In the genomic region with DNA sequence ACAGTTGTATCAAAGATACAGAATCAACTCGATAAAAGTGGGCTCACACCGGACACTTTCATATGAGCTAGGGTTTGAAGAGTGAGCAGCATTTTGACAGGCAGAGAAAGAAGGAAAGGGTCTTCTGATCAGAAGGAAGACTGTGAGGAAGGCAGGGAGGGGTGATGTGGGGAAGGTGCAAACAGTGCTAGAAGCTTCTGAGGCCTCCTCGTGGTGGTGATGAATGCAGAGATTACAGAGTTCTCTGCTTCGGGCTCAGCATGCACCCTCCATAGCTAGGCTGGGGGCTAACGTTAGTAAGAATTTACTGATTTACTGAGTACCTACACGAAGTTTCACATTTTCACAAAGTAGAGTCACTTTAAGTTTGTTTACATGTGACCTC, we compare ENCODE assay signal across 8 cellular contexts. TPM values are rescaled to one million over a fixed set of nuclear protein-coding genes. Genes with fewer than 3 reads are reported as not detected.
DNase-seq lines count a peak whose midpoint lies in the region; ATAC-seq, FAIRE-seq and TF ChIP-seq lines count a peak whose summit lies in the region.
"Not testable (repeated sequence)": the region's sequence is repeated elsewhere in the genome, so short reads cannot be mapped to it uniquely, and the experiment has no call there.

No MANE protein-coding gene starts in this region.

- H3K14ac ChIP-seq in trophoblast cell (ENCODE audit: low read length) = not testable (repeated sequence)

- not testable (repeated sequence) for H2BK5ac ChIP-seq in trophoblast cell (ENCODE audit: low read depth, low read length, poor library complexity)

- TF ChIP-seq POLR2A in A549 (IDR thresholded peaks at IDR 0.05; ENCODE audit: low read length) = not testable (repeated sequence)

- not testable (repeated sequence) for H4K12ac ChIP-seq in trophoblast cell (ENCODE audit: low read depth, low read length)

- H4K20me1 ChIP-seq in KMS-11 (ENCODE audit: insufficient read depth) = not testable (repeated sequence)

- H2BK12ac ChIP-seq in trophoblast cell (ENCODE audit: low read length) = not testable (repeated sequence)

- CTCF ChIA-PET in A549 (lab: Yijun Ruan, JAX) = interaction anchor here (0.9 to 1.8 kb wide), 3 partner anchors 26 to 88 kb away, joined by 3 to 11 read pairs (median 5); partner anchors contain the start of gene LRRC14B

- peak overlapping the region; percentile 90 for H3K4me2 ChIP-seq in A549
- peak overlapping the region; percentile 82 for H3K4me2 ChIP-seq in KMS-11
- peak overlapping the region; percentile 78 for H3K4me2 ChIP-seq in trophoblast cell (ENCODE audit: low read length)

- not testable (repeated sequence) for TF ChIP-seq RAD21 in A549 (conservative IDR thresholded peaks at IDR 0.05 in 1 of 2, IDR thresholded peaks at IDR 0.05 in 1 of 2)

- H3K18ac ChIP-seq in trophoblast cell (ENCODE audit: low read length) = not testable (repeated sequence)

- not testable (repeated sequence) for H3K4ac ChIP-seq in trophoblast cell (ENCODE audit: low read depth, low read length)

- not testable (repeated sequence) for H3K27me3 ChIP-seq in KMS-11 (ENCODE audit: insufficient read depth, low read depth); trophoblast cell (ENCODE audit: insufficient read depth, low read length)

- 6% methylated on average over 6 of the region's 6 CpGs for WGBS in A549 (ENCODE audit: missing lambda C conversion rate)
- no CpG with 5 or more reads among the region's 6 CpGs for WGBS in trophoblast cell (ENCODE audit: extremely low coverage, insufficient coverage, insufficient read length)

- H3K27ac ChIP-seq in A549 = peak overlapping the region; percentile 85 to 97
- peak overlapping the region; percentile 39 for H3K27ac ChIP-seq in KMS-11
- not testable (repeated sequence) for H3K27ac ChIP-seq in trophoblast cell (ENCODE audit: low read depth, low read length)

- DNase-seq in A549 (ENCODE audit: low read depth in 1 of 2, low spot score in 1 of 2) (peak in 1 of 2 experiments; percentile 22), choroid plexus epithelial cell (ENCODE audit: low read depth) (peak; percentile 57)
- DNase-seq in trophoblast cell = not testable (repeated sequence)

- not testable (repeated sequence) for FAIRE-seq in A549 (lab: Jason Lieb, UNC)

- not testable (repeated sequence) for H3K79me1 ChIP-seq in trophoblast cell (ENCODE audit: low read length)

- not testable (repeated sequence) for H2BK120ac ChIP-seq in trophoblast cell (ENCODE audit: insufficient read depth, low read length, poor library complexity)

- H2AFZ ChIP-seq in KMS-11 (ENCODE audit: low read depth) = peak overlapping the region; percentile 55
- not testable (repeated sequence) for H2AFZ ChIP-seq in trophoblast cell (ENCODE audit: insufficient read depth, low read length, poor library complexity)

- H3K79me2 ChIP-seq in KMS-11 (ENCODE audit: insufficient read depth, low read depth) (peaks cover 82% of the 10 kb centered on the region), trophoblast cell (ENCODE audit: control insufficient read depth, insufficient read depth, low read length, poor library complexity) (peaks cover 15% of the 10 kb centered on the region)

- H3K23ac ChIP-seq in trophoblast cell (ENCODE audit: low read length) = not testable (repeated sequence)

- peak; percentile 43 to 70; a peak in 5 of 6 replicates for ATAC-seq in A549
- ATAC-seq in GM18868 (IDR thresholded peaks at IDR 0.05; ENCODE audit: unreplicated experiment) = peak; percentile 31
- peak; percentile 18 for ATAC-seq in HG02610 (IDR thresholded peaks at IDR 0.05; ENCODE audit: unreplicated experiment)

- POLR2A ChIA-PET in A549 (lab: Yijun Ruan, JAX) = interaction anchor here (1.3 to 2.4 kb wide), 2 partner anchors 29 to 54 kb away, joined by 6 to 11 read pairs; partner anchors contain the start of gene PDCD6

- H3K4me3 ChIP-seq in A549 (peak overlapping the region; percentile 99), WI38 (ENCODE audit: low read depth, low read length) (peak overlapping the region; percentile 93), choroid plexus epithelial cell (ENCODE audit: low read depth, low read length) (peak overlapping the region; percentile 90), iPS-18c (ENCODE audit: insufficient read depth, low read depth, low read length) (peak overlapping the region; percentile 85), trophoblast cell (ENCODE audit: low read depth, low read length) (peak overlapping the region; percentile 80)
- not testable (repeated sequence) for H3K4me3 ChIP-seq in KMS-11 (IDR thresholded peaks at IDR 0.05; ENCODE audit: insufficient read depth, low read depth, low read length)

- H4K91ac ChIP-seq in trophoblast cell (ENCODE audit: low read depth, low read length) = not testable (repeated sequence)

- H2AK5ac ChIP-seq in trophoblast cell (ENCODE audit: low read length) = not testable (repeated sequence)

- not testable (repeated sequence) for H3K9me3 ChIP-seq in A549; iPS-18c (ENCODE audit: control insufficient read depth, insufficient read depth, low read length); trophoblast cell (ENCODE audit: insufficient read depth, low read depth, low read length)

- H3K4me1 ChIP-seq in A549 = peaks cover 20% of the 10 kb centered on the region
- peaks cover 16% of the 10 kb centered on the region for H3K4me1 ChIP-seq in KMS-11 (ENCODE audit: low read depth, poor library complexity, severe bottlenecking)
- not testable (repeated sequence) for H3K4me1 ChIP-seq in trophoblast cell (ENCODE audit: control insufficient read depth in 1 of 2, insufficient read depth in 2 of 2, low read length in 2 of 2)

- H3K9ac ChIP-seq in KMS-11 = peak overlapping the region; percentile 85
- not testable (repeated sequence) for H3K9ac ChIP-seq in trophoblast cell (ENCODE audit: low read length)

- not testable (repeated sequence) for H3K36me3 ChIP-seq in KMS-11 (ENCODE audit: insufficient read depth); trophoblast cell (ENCODE audit: control insufficient read depth in 1 of 2, insufficient read depth in 2 of 2, low read length in 2 of 2)

- H4K8ac ChIP-seq in trophoblast cell (ENCODE audit: low read depth, low read length) = not testable (repeated sequence)

- TF ChIP-seq CTCF in A549 (IDR thresholded peaks at IDR 0.05); KMS-11 (conservative IDR thresholded peaks at IDR 0.05; ENCODE audit: low read depth, low read length); WI38 (IDR thresholded peaks at IDR 0.05; ENCODE audit: low read depth, low read length); choroid plexus epithelial cell (conservative IDR thresholded peaks at IDR 0.05; ENCODE audit: low read depth, low read length): not testable (repeated sequence)

- not testable (repeated sequence) for TF ChIP-seq EP300 in A549 (IDR thresholded peaks at IDR 0.05)

RNA-seq across cellular contexts. Expression of gene CCDC127, which starts 0.5 kb away (rescaled TPM):
- polyA plus RNA-seq in A549 (2011; rRNA removed) (5.1 and 5.2 TPM in 2 replicates), A549 (2017; fragmentation: RNase III; extraction: RNeasy Plus Mini Kit Qiagen cat#74134 plus additional on column Dnase treatment) (5.6 to 6.2 TPM (median 6.2 TPM) in 3 replicates)
- polyA plus RNA-seq in A549 (2012; cell fraction: cytosol; rRNA removed) = 3.1 and 3.2 TPM in 2 replicates
- 2.8 and 3.6 TPM in 2 replicates for polyA plus RNA-seq in A549 (2012; cell fraction: nucleus; rRNA removed)
- 4.5 and 4.8 TPM in 2 replicates for polyA minus RNA-seq in A549 (2011; rRNA and poly(A)+ RNA removed)
- 3.6 and 3.8 TPM in 2 replicates for polyA plus RNA-seq in trophoblast cell (2013)

RNA-seq across cellular contexts. Expression of gene SDHA, which starts 0.7 kb away (rescaled TPM):
- polyA plus RNA-seq in A549 (2011; rRNA removed) (115 and 122 TPM in 2 replicates), A549 (2017; fragmentation: RNase III; extraction: RNeasy Plus Mini Kit Qiagen cat#74134 plus additional on column Dnase treatment) (131 to 134 TPM (median 134 TPM) in 3 replicates)
- polyA plus RNA-seq in A549 (2012; cell fraction: cytosol; rRNA removed) = 110 and 113 TPM in 2 replicates
- polyA plus RNA-seq in A549 (2012; cell fraction: nucleus; rRNA removed) = 173 and 186 TPM in 2 replicates
- polyA minus RNA-seq in A549 (2011; rRNA and poly(A)+ RNA removed) = 160 and 184 TPM in 2 replicates
- 117 and 122 TPM in 2 replicates for polyA plus RNA-seq in trophoblast cell (2013)

RNA-seq across cellular contexts. Expression of gene LRRC14B, which starts 26.2 kb away (rescaled TPM):
- not detected in 2 replicates for polyA plus RNA-seq in A549 (2011; rRNA removed)
- polyA plus RNA-seq in A549 (2012; cell fraction: cytosol; rRNA removed) = not detected in 2 replicates
- polyA plus RNA-seq in A549 (2012; cell fraction: nucleus; rRNA removed) = not detected in 2 replicates
- not detected in 3 replicates for polyA plus RNA-seq in A549 (2017; fragmentation: RNase III; extraction: RNeasy Plus Mini Kit Qiagen cat#74134 plus additional on column Dnase treatment)
- polyA minus RNA-seq in A549 (2011; rRNA and poly(A)+ RNA removed) = not detected in 2 replicates
- polyA plus RNA-seq in trophoblast cell (2013) = 0.05 and 0.06 TPM in 2 replicates

RNA-seq across cellular contexts. Expression of gene PDCD6, which starts 54.0 kb away (rescaled TPM):
- polyA plus RNA-seq in A549 (2011; rRNA removed) = 234 and 273 TPM in 2 replicates
- 336 and 362 TPM in 2 replicates for polyA plus RNA-seq in A549 (2012; cell fraction: cytosol; rRNA removed)
- 211 and 239 TPM in 2 replicates for polyA plus RNA-seq in A549 (2012; cell fraction: nucleus; rRNA removed)
- 174 to 184 TPM (median 174 TPM) in 3 replicates for polyA plus RNA-seq in A549 (2017; fragmentation: RNase III; extraction: RNeasy Plus Mini Kit Qiagen cat#74134 plus additional on column Dnase treatment)
- polyA minus RNA-seq in A549 (2011; rRNA and poly(A)+ RNA removed) = 106 and 151 TPM in 2 replicates
- polyA plus RNA-seq in trophoblast cell (2013) = 84.3 and 85.8 TPM in 2 replicates
